Comparison of ENCODE assay signal across 8 cellular contexts in genomic region chr12:49828143-49829091, GRCh38. TPM values are rescaled to one million over a fixed set of nuclear protein-coding genes. Genes with fewer than 3 reads are reported as not detected.
DNase-seq lines count a peak whose midpoint lies in the region; ATAC-seq, FAIRE-seq and TF ChIP-seq lines count a peak whose summit lies in the region.

TSS of gene NCKAP5L (minus strand) at chr12:49828413. CDS start at chr12:49804044, 24,369 bp downstream.

- H3K4me3 ChIP-seq in ACC112 (ENCODE audit: low read depth, low read length), result peak within 1 kb of the TSS; percentile 88
- peak within 1 kb of the TSS; percentile 91 for H3K4me3 ChIP-seq in WI38 (ENCODE audit: low read depth, low read length)
- H3K4me3 ChIP-seq in bronchial epithelial cell (ENCODE audit: low read depth, low read length), result peak within 1 kb of the TSS; percentile 78
- peak within 1 kb of the TSS; percentile 72 for H3K4me3 ChIP-seq in smooth muscle cell

- under 1% methylated on average over 35 of the region's 60 CpGs for WGBS in smooth muscle cell (ENCODE audit: low lambda C conversion rate)

- no peaks in the 10 kb centered on the region for H3K9me3 ChIP-seq in smooth muscle cell (replicated peaks; ENCODE audit: low read depth)

- peaks cover 37% of the 10 kb centered on the region for H3K79me2 ChIP-seq in ACC112 (ENCODE audit: control insufficient read depth, insufficient read depth, low read length, unreplicated experiment)
- H3K79me2 ChIP-seq in smooth muscle cell (ENCODE audit: low read depth), result no peaks in the 10 kb centered on the region

- no peak for FAIRE-seq in bronchial epithelial cell (lab: Jason Lieb, UNC)

- peaks cover 9% of the 10 kb centered on the region for H3F3A ChIP-seq in smooth muscle cell (ENCODE audit: low read depth)

- no peaks in the 10 kb centered on the region for H3K36me3 ChIP-seq in ACC112 (ENCODE audit: insufficient read depth, low read length)
- no peaks in the 10 kb centered on the region for H3K36me3 ChIP-seq in bronchial epithelial cell (ENCODE audit: control insufficient read depth, insufficient read depth, low read length)
- H3K36me3 ChIP-seq in smooth muscle cell (ENCODE audit: low read depth), result no peaks in the 10 kb centered on the region

- H2AFZ ChIP-seq in ACC112 (ENCODE audit: low read length, unreplicated experiment) (peak within 1 kb of the TSS; percentile 96), smooth muscle cell (ENCODE audit: low read depth) (peak within 1 kb of the TSS; percentile 84)

- H4K20me1 ChIP-seq in smooth muscle cell (ENCODE audit: low read depth), result no peaks in the 10 kb centered on the region

- ATAC-seq in GM18870 (IDR thresholded peaks at IDR 0.05; ENCODE audit: unreplicated experiment) (peak; percentile 64), HG03135 (IDR thresholded peaks at IDR 0.05; ENCODE audit: unreplicated experiment) (peak; percentile 88)

- H3K27ac ChIP-seq in ACC112 (ENCODE audit: low read depth, low read length) (peak within 1 kb of the TSS; percentile 77), smooth muscle cell (ENCODE audit: low read depth) (peak within 1 kb of the TSS; percentile 80)

- peak within 1 kb of the TSS; percentile 88 for H3K4me2 ChIP-seq in smooth muscle cell

- H3K4me1 ChIP-seq in ACC112 (ENCODE audit: control insufficient read depth, insufficient read depth, low read length, unreplicated experiment), result peaks cover 41% of the 10 kb centered on the region
- H3K4me1 ChIP-seq in smooth muscle cell (ENCODE audit: low read depth), result peaks cover 38% of the 10 kb centered on the region

- peak; percentile 90 for DNase-seq in NCI-H2196 treated with DMSO at 0.1 percent for 48 hours (lab: John Stamatoyannopoulos, UW; ENCODE audit: unreplicated experiment)
- DNase-seq in bronchial epithelial cell (ENCODE audit: low read depth), result peak; percentile 86
- peak; percentile 98 for DNase-seq in iPS-NIHi7 (ENCODE audit: extremely low spot score)
- peak; percentile 95 for DNase-seq in smooth muscle cell (lab: John Stamatoyannopoulos, UW; ENCODE audit: unreplicated experiment)

- H3K27me3 ChIP-seq in ACC112 (ENCODE audit: insufficient read depth, low read length) (no peaks in the 10 kb centered on the region), bronchial epithelial cell (ENCODE audit: control insufficient read depth, insufficient read depth, low read length) (no peaks in the 10 kb centered on the region), smooth muscle cell (ENCODE audit: low read depth) (no peaks in the 10 kb centered on the region)

- TF ChIP-seq CTCF in WI38 (IDR thresholded peaks at IDR 0.05; ENCODE audit: low read depth, low read length) (no peak), bronchial epithelial cell (IDR thresholded peaks at IDR 0.05; ENCODE audit: insufficient read depth, low read length, severe bottlenecking) (no peak), smooth muscle cell (IDR thresholded peaks at IDR 0.05; ENCODE audit: borderline replicate concordance, insufficient read depth, poor library complexity, severe bottlenecking) (no peak)

- H3K9ac ChIP-seq in smooth muscle cell (ENCODE audit: low read depth), result peak within 1 kb of the TSS; percentile 81

RNA-seq across cellular contexts. Expression of gene NCKAP5L, which starts in this region (rescaled TPM):
- total RNA-seq in bronchial epithelial cell, result 3.1 and 3.7 TPM in 2 replicates
- total RNA-seq in smooth muscle cell, result 20.5 and 24.1 TPM in 2 replicates
- polyA plus RNA-seq in smooth muscle cell, result 29.4 and 31.7 TPM in 2 replicates

Comparison
In these comparisons a context has a peak if more than half of its experiments do, and no peak if none do; other contexts are left out.
1. Peak in every context shown above with its lines: DNase-seq, ATAC-seq, H3K4me3 ChIP-seq and H3K27ac ChIP-seq.